ENCODE assay signal across 10 cellular contexts in the genomic region with DNA sequence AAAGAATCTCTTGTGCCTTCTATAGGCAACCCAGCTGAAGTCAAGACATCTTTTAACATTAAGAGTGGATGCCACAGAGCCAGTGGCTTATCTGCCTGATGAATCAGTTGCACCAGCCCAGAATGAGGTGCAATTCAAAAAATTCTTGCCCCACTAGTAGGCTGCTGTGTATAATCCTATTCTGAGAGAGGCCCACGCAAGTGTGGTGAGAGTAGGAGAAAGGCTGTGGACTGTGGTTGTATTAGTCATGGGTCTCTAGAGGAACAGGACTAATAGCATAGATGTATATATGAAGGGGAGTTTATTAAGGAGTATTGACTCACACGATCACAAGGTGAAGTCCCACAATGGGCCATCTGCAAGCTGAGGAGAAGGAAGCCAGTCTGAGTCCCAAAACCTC.
DNase-seq lines count a peak whose midpoint lies in the region; TF ChIP-seq lines count a peak whose summit lies in the region.
"Had no signal": no experiment of that assay in that cellular context is flagged by ENCODE, and none has a peak within 500 bp of the region (broad histone marks: within the 10 kb centered on the region; RNA-seq: fewer than 3 reads in every experiment).

No MANE protein-coding gene starts in this region.

- peak; percentile 65 for DNase-seq in ELR (ENCODE audit: low read depth)
- DNase-seq in LHCN-M2 (ENCODE audit: low read depth): peak; percentile 90
- DNase-seq in brain microvascular endothelial cell: peak; percentile 95
- DNase-seq in stimulated activated CD4-positive, alpha-beta T cell treated with anti-CD3 and anti-CD28 coated beads, Interleukin-2, amount 100 ng/mL, for 24 hours: peak; percentile 31 to 45
- DNase-seq in Kasumi-1 (lab: John Stamatoyannopoulos, UW): no peak
- no peak for DNase-seq in SHP77 (lab: John Stamatoyannopoulos, UW)
- no peak for DNase-seq in esophagus muscularis mucosa (ENCODE audit: extremely low spot score)
- DNase-seq: amygdala, KBM-7 had no signal

- TF ChIP-seq POLR2A in esophagus muscularis mucosa (IDR thresholded peaks at IDR 0.05; ENCODE audit: low read depth): no peak

- H3K4me3 ChIP-seq in brain microvascular endothelial cell (ENCODE audit: low read depth, low read length) (no peak overlapping the region), esophagus muscularis mucosa (no peak overlapping the region)
- H3K4me3 ChIP-seq: prostate gland had no signal

- no peaks in the 10 kb centered on the region for H3K9me3 ChIP-seq in esophagus muscularis mucosa
- H3K9me3 ChIP-seq: prostate gland had no signal

- TF ChIP-seq EP300 in esophagus muscularis mucosa (IDR thresholded peaks at IDR 0.05): no peak

- H3K27ac ChIP-seq in brain microvascular endothelial cell (no peak overlapping the region), esophagus muscularis mucosa (replicated peaks in 1 of 4) (peak overlapping the region in 2 of 4 donors; percentile 24 to 86)
- H3K27ac ChIP-seq: prostate gland had no signal

- H3K27me3 ChIP-seq in brain microvascular endothelial cell (replicated peaks) (no peaks in the 10 kb centered on the region), esophagus muscularis mucosa (no peaks in the 10 kb centered on the region)

- no peaks in the 10 kb centered on the region for H3K36me3 ChIP-seq in brain microvascular endothelial cell (replicated peaks)
- H3K36me3 ChIP-seq in esophagus muscularis mucosa: no peaks in the 10 kb centered on the region
- H3K36me3 ChIP-seq: prostate gland had no signal

- in situ Hi-C loops in brain microvascular endothelial cell (cut with HindIII; ENCODE audit: low pct_ligation_motif_present, low sequenced_read_pairs): no loop called here

- WGBS in esophagus muscularis mucosa: 91% methylated on average over 2 of the region's 2 CpGs

- no peak for TF ChIP-seq CTCF in brain microvascular endothelial cell (IDR thresholded peaks at IDR 0.05; ENCODE audit: low read depth, low read length, missing control alignments)
- TF ChIP-seq CTCF in esophagus muscularis mucosa (IDR thresholded peaks at IDR 0.05): no peak

- intact Hi-C loops in esophagus muscularis mucosa (cut with DNase I): no loop called here

- peaks cover 0 to 42% (median 29%) of the 10 kb centered on the region in 4 donors for H3K4me1 ChIP-seq in esophagus muscularis mucosa
- H3K4me1 ChIP-seq: prostate gland had no signal

Comparison
In these comparisons a context has a peak if more than half of its experiments do, and no peak if none do; other contexts are left out.
1. DNase-seq: peak in ELR (single experiment), LHCN-M2 (single experiment), brain microvascular endothelial cell (single experiment) and stimulated activated CD4-positive, alpha-beta T cell treated with anti-CD3 and anti-CD28 coated beads, Interleukin-2, amount 100 ng/mL, for 24 hours (2 of 2); none in Kasumi-1 (0 of 2), SHP77 (0 of 2) and esophagus muscularis mucosa (single experiment).